9 cellular contexts compared by ENCODE assay signal in genomic region chr7:5591547-5591899, GRCh38. TPM values are rescaled to one million over a fixed set of nuclear protein-coding genes. Genes with fewer than 3 reads are reported as not detected.
A peak's percentile ranks its signal among the peaks of the same experiment; 100 is the strongest.
DNase-seq lines count a peak whose midpoint lies in the region; ATAC-seq, FAIRE-seq and TF ChIP-seq lines count a peak whose summit lies in the region.
"Had no signal": no experiment of that assay in that cellular context is flagged by ENCODE, and none has a peak within 500 bp of the region (broad histone marks: within the 10 kb centered on the region; RNA-seq: fewer than 3 reads in every experiment).

No MANE protein-coding gene starts in this region.

- peak overlapping the region; percentile 63 for H3K9ac ChIP-seq in astrocyte (ENCODE audit: low read length)

- CTCF ChIA-PET in A549 (lab: Yijun Ruan, JAX) = interaction anchor here (0.7 to 1.2 kb wide), 3 partner anchors 86 to 113 kb away, joined by 3 read pairs; no protein-coding TSS in a partner anchor

- TF ChIP-seq CTCF in A549 (IDR thresholded peaks at IDR 0.05) (no peak), HFFc6 (IDR thresholded peaks at IDR 0.05) (no peak), astrocyte (IDR thresholded peaks at IDR 0.05; ENCODE audit: insufficient read depth, low read depth, low read length) (no peak)

- H3K27me3 Mint-ChIP-seq in HFFc6 (ENCODE audit: insufficient read depth) = peaks cover 17% of the 10 kb centered on the region
- H3K27me3 Mint-ChIP-seq in astrocyte (ENCODE audit: low read depth, unreplicated experiment) = peaks cover 7% of the 10 kb centered on the region

- ATAC-seq in A549 (peak; percentile 7 to 42; a peak in 5 of 6 replicates), GM18502 (IDR thresholded peaks at IDR 0.05; ENCODE audit: poor library complexity, unreplicated experiment) (no peak)
- no peak for ATAC-seq in stimulated activated naive CD8-positive, alpha-beta T cell treated with anti-CD3 and anti-CD28 coated beads, Interleukin-15, Interleukin-2, amounts not matched to agents 100 U/mL and 50 U/mL, for 24 hours

- DNase-seq in A549 (ENCODE audit: low read depth in 1 of 2, low spot score in 1 of 2) (peak; percentile 66 to 74), HFFc6 (peak; percentile 88), astrocyte (ENCODE audit: low read depth) (peak; percentile 81), kidney tubule cell (ENCODE audit: low spot score) (peak; percentile 95), OCI-M2 (lab: John Stamatoyannopoulos, UW; ENCODE audit: unreplicated experiment) (no peak), NCI-H2227 treated with DMSO at 0.1 percent for 48 hours (lab: John Stamatoyannopoulos, UW) (no peak)
- no peak for DNase-seq in stimulated activated naive CD8-positive, alpha-beta T cell treated with anti-CD3 and anti-CD28 coated beads, Interleukin-15, Interleukin-2, amounts not matched to agents 100 U/mL and 50 U/mL, for 24 hours
- DNase-seq: CD4-positive, alpha-beta memory T cell had no signal

- H3K9me3 ChIP-seq in A549 (no peaks in the 10 kb centered on the region), astrocyte (ENCODE audit: insufficient read depth, low read depth, low read length) (no peaks in the 10 kb centered on the region)

- no peaks in the 10 kb centered on the region for H3K9me3 Mint-ChIP-seq in HFFc6
- no peaks in the 10 kb centered on the region for H3K9me3 Mint-ChIP-seq in astrocyte (ENCODE audit: unreplicated experiment)
- H3K9me3 Mint-ChIP-seq: CD4-positive, alpha-beta memory T cell had no signal

- POLR2A ChIA-PET in A549 (lab: Yijun Ruan, JAX) = no interaction called here

- H3K27ac ChIP-seq in A549 = peak overlapping the region; percentile 90 to 98; a peak in 5 of 6 replicates
- peak overlapping the region; percentile 22 for H3K27ac ChIP-seq in astrocyte (ENCODE audit: low read depth, low read length)

- H4K20me1 ChIP-seq in astrocyte (ENCODE audit: insufficient read depth, low read length) = peaks cover 56% of the 10 kb centered on the region

- no peak for FAIRE-seq in A549 (lab: Jason Lieb, UNC)
- no peak for FAIRE-seq in astrocyte (lab: Jason Lieb, UNC)

- no peak overlapping the region for H2AFZ ChIP-seq in astrocyte (ENCODE audit: low read depth, low read length)

- H3K4me2 ChIP-seq in A549 (peak overlapping the region; percentile 99), astrocyte (ENCODE audit: low read length) (peak overlapping the region; percentile 98)

- peak overlapping the region; percentile 87 for H3K4me3 Mint-ChIP-seq in HFFc6
- peak overlapping the region; percentile 75 for H3K4me3 Mint-ChIP-seq in astrocyte (ENCODE audit: unreplicated experiment)

- no peak for TF ChIP-seq RAD21 in A549 (conservative IDR thresholded peaks at IDR 0.05 in 1 of 2, IDR thresholded peaks at IDR 0.05 in 1 of 2)

- H3K79me2 ChIP-seq in astrocyte (ENCODE audit: insufficient read depth, low read length) = peaks cover 39% of the 10 kb centered on the region

- WGBS in A549 (ENCODE audit: missing lambda C conversion rate) = 7% methylated on average over 8 of the region's 10 CpGs

- H3K4me1 Mint-ChIP-seq in HFFc6 (ENCODE audit: low read depth) (peaks cover 33% of the 10 kb centered on the region), astrocyte (ENCODE audit: low read depth, unreplicated experiment) (peaks cover 18% of the 10 kb centered on the region)

- TF ChIP-seq EP300 in A549 (IDR thresholded peaks at IDR 0.05) = no peak

- no peaks in the 10 kb centered on the region for H3K36me3 ChIP-seq in astrocyte (ENCODE audit: insufficient read depth, low read length)

- H3K27me3 ChIP-seq in astrocyte (ENCODE audit: insufficient read depth, low read length) = peaks cover 5% of the 10 kb centered on the region

- H3K4me1 ChIP-seq in A549 (peaks cover 27% of the 10 kb centered on the region), astrocyte (ENCODE audit: insufficient read depth, low read length) (peaks cover 19% of the 10 kb centered on the region)

- H3K36me3 Mint-ChIP-seq in HFFc6 (ENCODE audit: low read depth) (peaks cover 10% of the 10 kb centered on the region), astrocyte (ENCODE audit: low read depth, unreplicated experiment) (peaks cover 12% of the 10 kb centered on the region)
- H3K36me3 Mint-ChIP-seq: CD4-positive, alpha-beta memory T cell had no signal

- no peak overlapping the region; the same call in 2 of the 3 replicates for H3K4me3 ChIP-seq in A549
- H3K4me3 ChIP-seq in astrocyte (ENCODE audit: insufficient read depth, low read depth, low read length) = peak overlapping the region; percentile 41

- peak overlapping the region; percentile 77 for H3K27ac Mint-ChIP-seq in HFFc6
- peak overlapping the region; percentile 95 for H3K27ac Mint-ChIP-seq in astrocyte (ENCODE audit: unreplicated experiment)

- no peak for TF ChIP-seq POLR2A in A549 (IDR thresholded peaks at IDR 0.05; ENCODE audit: low read length)

TF ChIP-seq in A549, 52 proteins besides CTCF, POLR2A, EP300 and RAD21:
- peak; percentile 56; the same call in 1 of the 2 replicates for TF ChIP-seq MAX (IDR thresholded peaks at IDR 0.05)
- peak; percentile 51; the same call in 1 of the 2 replicates for TF ChIP-seq GATA3 (IDR thresholded peaks at IDR 0.05; ENCODE audit: borderline replicate concordance)
- TF ChIP-seq FOXS1 (CRISPR knock-in tag; IDR thresholded peaks at IDR 0.05) = 0 out of 2 replicates have a peak, but pooled peaks have one; percentile 55
- TF ChIP-seq USF2 (IDR thresholded peaks at IDR 0.05) = no peak

RNA-seq across cellular contexts. Expression of gene FSCN1, which starts 1.1 kb away (rescaled TPM):
- polyA plus RNA-seq in A549 (2011; rRNA removed) (39.1 and 50.6 TPM in 2 replicates), A549 (2017; fragmentation: RNase III; extraction: RNeasy Plus Mini Kit Qiagen cat#74134 plus additional on column Dnase treatment) (165 to 184 TPM (median 171 TPM) in 3 replicates)
- 139 and 218 TPM in 2 replicates for polyA plus RNA-seq in A549 (2012; cell fraction: cytosol; rRNA removed)
- polyA plus RNA-seq in A549 (2012; cell fraction: nucleus; rRNA removed) = 193 and 320 TPM in 2 replicates
- polyA minus RNA-seq in A549 (2011; rRNA and poly(A)+ RNA removed) = 37.2 and 59.3 TPM in 2 replicates
- total RNA-seq in HFFc6 (2021; fragmentation: NEBNext Ultra II Directional; extraction: Animal tissue kit (Norgen Biotek cat#: 25700)) = 100 to 1,000 TPM; 260 to 327 (median 310) TPM
- total RNA-seq in astrocyte = 629 and 685 TPM in 2 replicates

Comparison
In these comparisons a context has a peak if more than half of its experiments do, and no peak if none do; other contexts are left out.
1. ATAC-seq: peak in A549 (2 of 2); none in GM18502 (single experiment) and stimulated activated naive CD8-positive, alpha-beta T cell treated with anti-CD3 and anti-CD28 coated beads, Interleukin-15, Interleukin-2, amounts not matched to agents 100 U/mL and 50 U/mL, for 24 hours (single experiment).
2. DNase-seq: peak in A549 (2 of 2), HFFc6 (single experiment), astrocyte (single experiment) and kidney tubule cell (single experiment); none in OCI-M2 (single experiment), stimulated activated naive CD8-positive, alpha-beta T cell treated with anti-CD3 and anti-CD28 coated beads, Interleukin-15, Interleukin-2, amounts not matched to agents 100 U/mL and 50 U/mL, for 24 hours (single experiment) and NCI-H2227 treated with DMSO at 0.1 percent for 48 hours (single experiment).